ENCODE assay signal across 1 cellular context in the genomic region with DNA sequence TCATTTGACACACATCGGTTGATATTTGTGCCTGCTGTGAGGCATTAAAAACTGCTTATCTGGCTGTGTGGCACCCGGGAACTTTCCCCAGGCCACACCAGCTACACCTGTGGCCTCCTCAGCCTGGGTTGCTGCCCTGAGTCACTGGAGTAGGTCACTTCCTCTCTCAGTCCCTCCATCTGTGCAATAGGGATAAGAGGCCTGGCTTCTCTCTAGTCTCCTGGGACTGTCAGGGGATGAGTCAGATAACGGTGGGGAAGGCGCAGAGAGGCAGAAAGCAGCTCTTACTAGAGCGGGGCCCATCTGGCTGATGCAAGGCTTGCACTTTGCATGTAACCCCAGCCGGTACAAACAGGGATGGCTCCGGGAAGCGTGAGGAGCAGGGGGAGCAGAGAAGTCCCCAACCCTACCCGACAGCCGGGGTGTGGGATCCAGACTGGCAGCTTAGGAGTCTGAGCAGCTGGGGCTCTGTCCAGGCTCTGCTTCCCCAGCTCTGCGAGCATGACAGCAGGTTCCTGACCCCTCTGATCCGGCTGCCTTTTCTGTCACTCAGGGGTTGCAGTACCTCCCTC.
TF ChIP-seq lines count a peak whose summit lies in the region.

No MANE protein-coding gene starts in this region.

TF ChIP-seq in HepG2, 621 proteins besides CTCF, POLR2A, EP300 and RAD21 (continued from another document and continues in another):
- TF ChIP-seq, protein P1, sequence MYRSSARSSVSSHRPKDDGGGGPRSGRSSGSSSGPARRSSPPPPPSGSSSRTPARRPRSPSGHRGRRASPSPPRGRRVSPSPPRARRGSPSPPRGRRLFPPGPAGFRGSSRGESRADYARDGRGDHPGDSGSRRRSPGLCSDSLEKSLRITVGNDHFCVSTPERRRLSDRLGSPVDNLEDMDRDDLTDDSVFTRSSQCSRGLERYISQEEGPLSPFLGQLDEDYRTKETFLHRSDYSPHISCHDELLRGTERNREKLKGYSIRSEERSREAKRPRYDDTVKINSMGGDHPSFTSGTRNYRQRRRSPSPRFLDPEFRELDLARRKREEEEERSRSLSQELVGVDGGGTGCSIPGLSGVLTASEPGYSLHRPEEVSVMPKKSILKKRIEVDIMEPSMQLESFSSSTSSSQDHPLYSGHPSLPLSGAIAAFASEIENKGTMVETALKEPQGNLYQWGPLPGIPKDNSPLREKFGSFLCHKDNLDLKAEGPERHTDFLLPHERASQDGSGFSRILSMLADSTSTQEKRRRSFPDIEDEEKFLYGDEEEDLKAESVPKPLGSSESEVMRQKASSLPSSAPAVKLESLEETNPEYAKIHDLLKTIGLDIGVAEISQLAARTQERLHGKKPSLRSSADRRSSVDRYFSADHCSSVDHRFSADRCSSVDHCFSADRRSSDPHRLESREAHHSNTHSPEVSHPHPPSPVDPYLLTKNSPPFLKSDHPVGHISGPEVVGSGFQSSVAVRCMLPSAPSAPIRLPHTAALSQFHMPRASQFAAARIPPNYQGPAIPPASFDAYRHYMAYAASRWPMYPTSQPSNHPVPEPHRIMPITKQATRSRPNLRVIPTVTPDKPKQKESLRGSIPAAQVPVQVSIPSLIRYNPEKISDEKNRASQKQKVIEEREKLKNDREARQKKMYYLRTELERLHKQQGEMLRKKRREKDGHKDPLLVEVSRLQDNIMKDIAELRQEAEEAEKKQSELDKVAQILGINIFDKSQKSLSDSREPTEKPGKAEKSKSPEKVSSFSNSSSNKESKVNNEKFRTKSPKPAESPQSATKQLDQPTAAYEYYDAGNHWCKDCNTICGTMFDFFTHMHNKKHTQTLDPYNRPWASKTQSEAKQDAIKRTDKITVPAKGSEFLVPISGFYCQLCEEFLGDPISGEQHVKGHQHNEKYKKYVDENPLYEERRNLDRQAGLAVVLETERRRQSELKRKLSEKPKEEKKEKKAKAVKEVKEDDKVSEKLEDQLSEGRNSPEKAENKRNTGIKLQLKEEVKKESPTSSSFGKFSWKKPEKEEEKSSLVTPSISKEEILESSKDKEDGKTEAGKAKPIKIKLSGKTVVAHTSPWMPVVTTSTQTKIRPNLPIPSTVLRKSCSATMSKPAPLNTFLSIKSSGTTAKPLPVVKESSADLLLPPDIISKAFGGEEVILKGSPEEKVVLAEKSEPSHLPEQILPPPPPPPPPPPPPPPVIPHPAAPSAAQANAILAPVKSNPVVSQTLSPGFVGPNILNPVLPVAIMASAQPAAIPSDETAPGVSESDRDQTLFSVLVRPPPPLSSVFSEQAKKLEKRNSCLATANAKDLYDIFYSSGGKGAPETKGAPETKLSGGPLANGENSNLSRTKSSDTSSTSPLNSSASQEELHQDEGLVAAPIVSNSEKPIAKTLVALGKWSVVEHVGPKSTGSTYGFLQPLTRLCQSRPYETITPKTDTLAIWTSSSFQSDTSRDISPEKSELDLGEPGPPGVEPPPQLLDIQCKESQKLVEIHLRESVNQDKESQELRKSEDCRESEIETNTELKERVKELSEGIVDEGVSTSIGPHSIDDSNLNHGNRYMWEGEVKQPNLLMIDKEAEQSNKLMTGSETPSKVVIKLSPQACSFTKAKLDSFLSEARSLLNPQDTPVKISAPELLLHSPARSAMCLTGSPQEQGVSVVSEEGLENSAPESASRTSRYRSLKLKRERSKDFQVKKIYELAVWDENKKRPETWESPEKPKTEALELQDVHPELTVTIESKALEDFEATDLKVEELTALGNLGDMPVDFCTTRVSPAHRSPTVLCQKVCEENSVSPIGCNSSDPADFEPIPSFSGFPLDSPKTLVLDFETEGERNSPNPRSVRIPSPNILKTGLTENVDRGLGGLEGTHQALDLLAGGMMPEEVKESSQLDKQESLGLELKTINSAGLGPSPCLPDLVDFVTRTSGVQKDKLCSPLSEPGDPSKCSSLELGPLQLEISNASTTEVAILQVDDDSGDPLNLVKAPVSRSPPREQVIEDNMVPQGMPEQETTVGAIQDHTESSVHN (CRISPR knock-in tag; IDR thresholded peaks at IDR 0.05) = no peak
- TF ChIP-seq CBX2 (IDR thresholded peaks at IDR 0.05; ENCODE audit: low read depth, low read length) (no peak), CBX2 (CRISPR knock-in tag; IDR thresholded peaks at IDR 0.05; ENCODE audit: low read depth) (no peak), ZNF12 (CRISPR knock-in tag; IDR thresholded peaks at IDR 0.05) (peak; percentile 48), ERF (CRISPR knock-in tag; IDR thresholded peaks at IDR 0.05) (peak; percentile 43; the same call in 1 of the 2 replicates), ZNF296 (CRISPR knock-in tag; conservative IDR thresholded peaks at IDR 0.05) (no peak), MAF1 (CRISPR knock-in tag; IDR thresholded peaks at IDR 0.05; ENCODE audit: borderline replicate concordance) (no peak; the same call in 1 of the 2 replicates), ZIK1 (CRISPR knock-in tag; IDR thresholded peaks at IDR 0.05; ENCODE audit: borderline replicate concordance, low read depth) (no peak), KDM5B (CRISPR knock-in tag; IDR thresholded peaks at IDR 0.05; ENCODE audit: borderline replicate concordance) (no peak), NFIB (CRISPR knock-in tag; IDR thresholded peaks at IDR 0.05; ENCODE audit: borderline replicate concordance) (no peak), ZNF333 (CRISPR knock-in tag; IDR thresholded peaks at IDR 0.05; ENCODE audit: borderline replicate concordance) (no peak), RCOR2 (CRISPR knock-in tag; IDR thresholded peaks at IDR 0.05) (peak; percentile 74; the same call in 1 of the 2 replicates), SETDB1 (CRISPR knock-in tag; IDR thresholded peaks at IDR 0.05; ENCODE audit: borderline replicate concordance) (no peak), MYNN (CRISPR knock-in tag; IDR thresholded peaks at IDR 0.05; ENCODE audit: low read depth) (no peak), ADNP (CRISPR knock-in tag; IDR thresholded peaks at IDR 0.05) (peak; percentile 58; the same call in 1 of the 2 replicates), ARNT (IDR thresholded peaks at IDR 0.05) (no peak), ZNF761 (CRISPR knock-in tag; conservative IDR thresholded peaks at IDR 0.05) (0 out of 2 replicates have a peak, but pooled peaks have one; percentile 18), ZNF207 (IDR thresholded peaks at IDR 0.05; ENCODE audit: borderline replicate concordance) (no peak), MTF2 (CRISPR knock-in tag; IDR thresholded peaks at IDR 0.05; ENCODE audit: borderline replicate concordance) (no peak), SMAD9 (CRISPR knock-in tag; IDR thresholded peaks at IDR 0.05) (no peak), RFX5 (IDR thresholded peaks at IDR 0.05; ENCODE audit: low read depth, low read length) (0 out of 2 replicates have a peak, but pooled peaks have one; percentile 12), ATAD3A (CRISPR knock-in tag; IDR thresholded peaks at IDR 0.05) (no peak), SKI (IDR thresholded peaks at IDR 0.05; ENCODE audit: partially characterized antibody) (peak; percentile 87), TSC22D2 (CRISPR knock-in tag; IDR thresholded peaks at IDR 0.05; ENCODE audit: borderline replicate concordance) (no peak), TCF12 (IDR thresholded peaks at IDR 0.05) (no peak), TCF12 (CRISPR knock-in tag; IDR thresholded peaks at IDR 0.05) (no peak), ARNT2 (CRISPR knock-in tag; IDR thresholded peaks at IDR 0.05; ENCODE audit: low read depth) (no peak), NFYB (CRISPR knock-in tag; IDR thresholded peaks at IDR 0.05) (no peak), ZFP36L1 (CRISPR knock-in tag; IDR thresholded peaks at IDR 0.05) (no peak), POGZ (CRISPR knock-in tag; IDR thresholded peaks at IDR 0.05) (peak; percentile 27; the same call in 1 of the 2 replicates), ZNF274 (CRISPR knock-in tag; IDR thresholded peaks at IDR 0.05) (no peak), ZNF615 (CRISPR knock-in tag; IDR thresholded peaks at IDR 0.05; ENCODE audit: borderline replicate concordance) (no peak)
- TF ChIP-seq, protein P2, sequence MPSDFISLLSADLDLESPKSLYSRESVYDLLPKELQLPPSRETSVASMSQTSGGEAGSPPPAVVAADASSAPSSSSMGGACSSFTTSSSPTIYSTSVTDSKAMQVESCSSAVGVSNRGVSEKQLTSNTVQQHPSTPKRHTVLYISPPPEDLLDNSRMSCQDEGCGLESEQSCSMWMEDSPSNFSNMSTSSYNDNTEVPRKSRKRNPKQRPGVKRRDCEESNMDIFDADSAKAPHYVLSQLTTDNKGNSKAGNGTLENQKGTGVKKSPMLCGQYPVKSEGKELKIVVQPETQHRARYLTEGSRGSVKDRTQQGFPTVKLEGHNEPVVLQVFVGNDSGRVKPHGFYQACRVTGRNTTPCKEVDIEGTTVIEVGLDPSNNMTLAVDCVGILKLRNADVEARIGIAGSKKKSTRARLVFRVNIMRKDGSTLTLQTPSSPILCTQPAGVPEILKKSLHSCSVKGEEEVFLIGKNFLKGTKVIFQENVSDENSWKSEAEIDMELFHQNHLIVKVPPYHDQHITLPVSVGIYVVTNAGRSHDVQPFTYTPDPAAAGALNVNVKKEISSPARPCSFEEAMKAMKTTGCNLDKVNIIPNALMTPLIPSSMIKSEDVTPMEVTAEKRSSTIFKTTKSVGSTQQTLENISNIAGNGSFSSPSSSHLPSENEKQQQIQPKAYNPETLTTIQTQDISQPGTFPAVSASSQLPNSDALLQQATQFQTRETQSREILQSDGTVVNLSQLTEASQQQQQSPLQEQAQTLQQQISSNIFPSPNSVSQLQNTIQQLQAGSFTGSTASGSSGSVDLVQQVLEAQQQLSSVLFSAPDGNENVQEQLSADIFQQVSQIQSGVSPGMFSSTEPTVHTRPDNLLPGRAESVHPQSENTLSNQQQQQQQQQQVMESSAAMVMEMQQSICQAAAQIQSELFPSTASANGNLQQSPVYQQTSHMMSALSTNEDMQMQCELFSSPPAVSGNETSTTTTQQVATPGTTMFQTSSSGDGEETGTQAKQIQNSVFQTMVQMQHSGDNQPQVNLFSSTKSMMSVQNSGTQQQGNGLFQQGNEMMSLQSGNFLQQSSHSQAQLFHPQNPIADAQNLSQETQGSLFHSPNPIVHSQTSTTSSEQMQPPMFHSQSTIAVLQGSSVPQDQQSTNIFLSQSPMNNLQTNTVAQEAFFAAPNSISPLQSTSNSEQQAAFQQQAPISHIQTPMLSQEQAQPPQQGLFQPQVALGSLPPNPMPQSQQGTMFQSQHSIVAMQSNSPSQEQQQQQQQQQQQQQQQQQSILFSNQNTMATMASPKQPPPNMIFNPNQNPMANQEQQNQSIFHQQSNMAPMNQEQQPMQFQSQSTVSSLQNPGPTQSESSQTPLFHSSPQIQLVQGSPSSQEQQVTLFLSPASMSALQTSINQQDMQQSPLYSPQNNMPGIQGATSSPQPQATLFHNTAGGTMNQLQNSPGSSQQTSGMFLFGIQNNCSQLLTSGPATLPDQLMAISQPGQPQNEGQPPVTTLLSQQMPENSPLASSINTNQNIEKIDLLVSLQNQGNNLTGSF (CRISPR knock-in tag; IDR thresholded peaks at IDR 0.05) = no peak
- TF ChIP-seq, protein P3, sequence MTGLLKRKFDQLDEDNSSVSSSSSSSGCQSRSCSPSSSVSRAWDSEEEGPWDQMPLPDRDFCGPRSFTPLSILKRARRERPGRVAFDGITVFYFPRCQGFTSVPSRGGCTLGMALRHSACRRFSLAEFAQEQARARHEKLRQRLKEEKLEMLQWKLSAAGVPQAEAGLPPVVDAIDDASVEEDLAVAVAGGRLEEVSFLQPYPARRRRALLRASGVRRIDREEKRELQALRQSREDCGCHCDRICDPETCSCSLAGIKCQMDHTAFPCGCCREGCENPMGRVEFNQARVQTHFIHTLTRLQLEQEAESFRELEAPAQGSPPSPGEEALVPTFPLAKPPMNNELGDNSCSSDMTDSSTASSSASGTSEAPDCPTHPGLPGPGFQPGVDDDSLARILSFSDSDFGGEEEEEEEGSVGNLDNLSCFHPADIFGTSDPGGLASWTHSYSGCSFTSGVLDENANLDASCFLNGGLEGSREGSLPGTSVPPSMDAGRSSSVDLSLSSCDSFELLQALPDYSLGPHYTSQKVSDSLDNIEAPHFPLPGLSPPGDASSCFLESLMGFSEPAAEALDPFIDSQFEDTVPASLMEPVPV (CRISPR knock-in tag; IDR thresholded peaks at IDR 0.05) = no peak
- TF ChIP-seq, protein P4, sequence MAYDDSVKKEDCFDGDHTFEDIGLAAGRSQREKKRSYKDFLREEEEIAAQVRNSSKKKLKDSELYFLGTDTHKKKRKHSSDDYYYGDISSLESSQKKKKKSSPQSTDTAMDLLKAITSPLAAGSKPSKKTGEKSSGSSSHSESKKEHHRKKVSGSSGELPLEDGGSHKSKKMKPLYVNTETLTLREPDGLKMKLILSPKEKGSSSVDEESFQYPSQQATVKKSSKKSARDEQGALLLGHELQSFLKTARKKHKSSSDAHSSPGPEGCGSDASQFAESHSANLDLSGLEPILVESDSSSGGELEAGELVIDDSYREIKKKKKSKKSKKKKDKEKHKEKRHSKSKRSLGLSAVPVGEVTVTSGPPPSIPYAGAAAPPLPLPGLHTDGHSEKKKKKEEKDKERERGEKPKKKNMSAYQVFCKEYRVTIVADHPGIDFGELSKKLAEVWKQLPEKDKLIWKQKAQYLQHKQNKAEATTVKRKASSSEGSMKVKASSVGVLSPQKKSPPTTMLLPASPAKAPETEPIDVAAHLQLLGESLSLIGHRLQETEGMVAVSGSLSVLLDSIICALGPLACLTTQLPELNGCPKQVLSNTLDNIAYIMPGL (CRISPR knock-in tag; IDR thresholded peaks at IDR 0.05; ENCODE audit: borderline replicate concordance in 1 of 2, low read depth in 1 of 2) = peak in 1 of 2 experiments; percentile 78; a peak in 2 of 4 replicates
- TF ChIP-seq, protein P5, sequence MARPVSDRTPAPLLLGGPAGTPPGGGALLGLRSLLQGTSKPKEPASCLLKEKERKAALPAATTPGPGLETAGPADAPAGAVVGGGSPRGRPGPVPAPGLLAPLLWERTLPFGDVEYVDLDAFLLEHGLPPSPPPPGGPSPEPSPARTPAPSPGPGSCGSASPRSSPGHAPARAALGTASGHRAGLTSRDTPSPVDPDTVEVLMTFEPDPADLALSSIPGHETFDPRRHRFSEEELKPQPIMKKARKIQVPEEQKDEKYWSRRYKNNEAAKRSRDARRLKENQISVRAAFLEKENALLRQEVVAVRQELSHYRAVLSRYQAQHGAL (CRISPR knock-in tag; IDR thresholded peaks at IDR 0.05; ENCODE audit: not compliant biosample characterization) = no peak
- TF ChIP-seq, protein P6, sequence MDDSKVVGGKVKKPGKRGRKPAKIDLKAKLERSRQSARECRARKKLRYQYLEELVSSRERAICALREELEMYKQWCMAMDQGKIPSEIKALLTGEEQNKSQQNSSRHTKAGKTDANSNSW (CRISPR knock-in tag; IDR thresholded peaks at IDR 0.05; ENCODE audit: borderline replicate concordance) = no peak
- TF ChIP-seq, protein P7, sequence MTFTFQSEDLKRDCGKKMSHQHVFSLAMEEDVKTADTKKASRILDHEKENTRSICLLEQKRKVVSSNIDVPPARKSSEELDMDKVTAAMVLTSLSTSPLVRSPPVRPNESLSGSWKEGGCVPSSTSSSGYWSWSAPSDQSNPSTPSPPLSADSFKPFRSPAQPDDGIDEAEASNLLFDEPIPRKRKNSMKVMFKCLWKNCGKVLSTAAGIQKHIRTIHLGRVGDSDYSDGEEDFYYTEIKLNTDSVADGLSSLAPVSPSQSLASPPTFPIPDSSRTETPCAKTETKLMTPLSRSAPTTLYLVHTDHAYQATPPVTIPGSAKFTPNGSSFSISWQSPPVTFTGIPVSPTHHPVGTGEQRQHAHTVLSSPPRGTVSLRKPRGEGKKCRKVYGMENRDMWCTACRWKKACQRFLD (CRISPR knock-in tag; IDR thresholded peaks at IDR 0.05; ENCODE audit: borderline replicate concordance) = 0 out of 2 replicates have a peak, but pooled peaks have one; percentile 43
- TF ChIP-seq, protein P8, sequence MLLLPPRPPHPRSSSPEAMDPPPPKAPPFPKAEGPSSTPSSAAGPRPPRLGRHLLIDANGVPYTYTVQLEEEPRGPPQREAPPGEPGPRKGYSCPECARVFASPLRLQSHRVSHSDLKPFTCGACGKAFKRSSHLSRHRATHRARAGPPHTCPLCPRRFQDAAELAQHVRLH (CRISPR knock-in tag; IDR thresholded peaks at IDR 0.05; ENCODE audit: borderline replicate concordance, low read depth) = no peak
